In genomic region chr1:153608742-153609584, GRCh38 we compare ENCODE assay signal across 1 cellular context.
TF ChIP-seq lines count a peak whose summit lies in the region.

No MANE protein-coding gene starts in this region.

TF ChIP-seq in HepG2, 621 proteins besides CTCF, POLR2A, EP300 and RAD21 (continued from another document and continues in another):
- TF ChIP-seq BRF2 (CRISPR knock-in tag; IDR thresholded peaks at IDR 0.05) (no peak), EHMT2 (IDR thresholded peaks at IDR 0.05; ENCODE audit: borderline replicate concordance, low read depth, low read length) (no peak), ZSCAN30 (CRISPR knock-in tag; IDR thresholded peaks at IDR 0.05) (no peak), ZNF788 (CRISPR knock-in tag; IDR thresholded peaks at IDR 0.05; ENCODE audit: borderline replicate concordance) (peak; percentile 40; the same call in 1 of the 2 replicates), GFI1 (CRISPR knock-in tag; IDR thresholded peaks at IDR 0.05; ENCODE audit: borderline replicate concordance) (peak; percentile 62; the same call in 1 of the 2 replicates), ZNF687 (CRISPR knock-in tag; IDR thresholded peaks at IDR 0.05) (peak; percentile 92), ZNF782 (CRISPR knock-in tag; IDR thresholded peaks at IDR 0.05; ENCODE audit: borderline replicate concordance) (peak; percentile 59; the same call in 1 of the 2 replicates), HNRNPL (IDR thresholded peaks at IDR 0.05; ENCODE audit: low read depth, low read length) (peak; percentile 69; the same call in 1 of the 2 replicates), ZNF891 (CRISPR knock-in tag; IDR thresholded peaks at IDR 0.05) (peak; percentile 79), TBX3 (IDR thresholded peaks at IDR 0.05; ENCODE audit: borderline replicate concordance) (0 out of 2 replicates have a peak, but pooled peaks have one; percentile 34), GATAD2A (CRISPR knock-in tag; IDR thresholded peaks at IDR 0.05) (peak; percentile 55), NFRKB (IDR thresholded peaks at IDR 0.05) (peak; percentile 68; the same call in 1 of the 2 replicates), ZIK1 (CRISPR knock-in tag; IDR thresholded peaks at IDR 0.05; ENCODE audit: borderline replicate concordance, low read depth) (peak; percentile 48; the same call in 1 of the 2 replicates), KLF16 (CRISPR knock-in tag; IDR thresholded peaks at IDR 0.05) (peak in 1 of 2 experiments; percentile 41; a peak in 2 of 4 replicates), ZNF253 (CRISPR knock-in tag; IDR thresholded peaks at IDR 0.05; ENCODE audit: borderline replicate concordance) (0 out of 2 replicates have a peak, but pooled peaks have one; percentile 7), PHF21A (CRISPR knock-in tag; IDR thresholded peaks at IDR 0.05) (peak; percentile 94), HOXD1 (CRISPR knock-in tag; IDR thresholded peaks at IDR 0.05) (0 out of 2 replicates have a peak, but pooled peaks have one; percentile 16), ATF1 (CRISPR knock-in tag; IDR thresholded peaks at IDR 0.05) (no peak; the same call in 1 of the 2 replicates), SKIL (CRISPR knock-in tag; IDR thresholded peaks at IDR 0.05; ENCODE audit: borderline replicate concordance) (peak; percentile 49; the same call in 1 of the 2 replicates), MXD4 (CRISPR knock-in tag; IDR thresholded peaks at IDR 0.05) (peak; percentile 71; the same call in 1 of the 2 replicates), MXI1 (IDR thresholded peaks at IDR 0.05; ENCODE audit: borderline replicate concordance, low read depth, low read length) (peak; percentile 28; the same call in 1 of the 3 replicates), ZSCAN20 (CRISPR knock-in tag; IDR thresholded peaks at IDR 0.05; ENCODE audit: borderline replicate concordance) (0 out of 2 replicates have a peak, but pooled peaks have one; percentile 40), ZMYM3 (CRISPR knock-in tag; IDR thresholded peaks at IDR 0.05) (peak; percentile 10; the same call in 1 of the 2 replicates), MXD3 (CRISPR knock-in tag; IDR thresholded peaks at IDR 0.05) (no peak), ZFX (CRISPR knock-in tag; IDR thresholded peaks at IDR 0.05; ENCODE audit: low read depth) (peak; percentile 57), SRY (CRISPR knock-in tag; IDR thresholded peaks at IDR 0.05) (peak; percentile 78), FIP1L1 (IDR thresholded peaks at IDR 0.05; ENCODE audit: borderline replicate concordance, insufficient read depth, low read depth, low read length) (0 out of 2 replicates have a peak, but pooled peaks have one; percentile 27), TERF1 (CRISPR knock-in tag; IDR thresholded peaks at IDR 0.05) (0 out of 2 replicates have a peak, but pooled peaks have one; percentile 31), ZBTB38 (CRISPR knock-in tag; IDR thresholded peaks at IDR 0.05) (peak; percentile 31; the same call in 1 of the 2 replicates), MAZ (IDR thresholded peaks at IDR 0.05; ENCODE audit: borderline replicate concordance, low read depth, low read length) (peak; percentile 48; the same call in 1 of the 2 replicates), MAZ (CRISPR knock-in tag; IDR thresholded peaks at IDR 0.05; ENCODE audit: low read depth) (peak; percentile 64; the same call in 1 of the 2 replicates), BHLHE40 (IDR thresholded peaks at IDR 0.05; ENCODE audit: low read length) (peak; percentile 12; the same call in 1 of the 2 replicates), HDAC2 (CRISPR knock-in tag; IDR thresholded peaks at IDR 0.05) (peak; percentile 28), NR2F2 (IDR thresholded peaks at IDR 0.05; ENCODE audit: borderline replicate concordance, low read depth) (peak; percentile 47; the same call in 1 of the 2 replicates), REPIN1 (CRISPR knock-in tag; IDR thresholded peaks at IDR 0.05; ENCODE audit: borderline replicate concordance, low read depth) (0 out of 2 replicates have a peak, but pooled peaks have one; percentile 17), ZNF557 (CRISPR knock-in tag; IDR thresholded peaks at IDR 0.05) (no peak)
- TF ChIP-seq, protein P1, sequence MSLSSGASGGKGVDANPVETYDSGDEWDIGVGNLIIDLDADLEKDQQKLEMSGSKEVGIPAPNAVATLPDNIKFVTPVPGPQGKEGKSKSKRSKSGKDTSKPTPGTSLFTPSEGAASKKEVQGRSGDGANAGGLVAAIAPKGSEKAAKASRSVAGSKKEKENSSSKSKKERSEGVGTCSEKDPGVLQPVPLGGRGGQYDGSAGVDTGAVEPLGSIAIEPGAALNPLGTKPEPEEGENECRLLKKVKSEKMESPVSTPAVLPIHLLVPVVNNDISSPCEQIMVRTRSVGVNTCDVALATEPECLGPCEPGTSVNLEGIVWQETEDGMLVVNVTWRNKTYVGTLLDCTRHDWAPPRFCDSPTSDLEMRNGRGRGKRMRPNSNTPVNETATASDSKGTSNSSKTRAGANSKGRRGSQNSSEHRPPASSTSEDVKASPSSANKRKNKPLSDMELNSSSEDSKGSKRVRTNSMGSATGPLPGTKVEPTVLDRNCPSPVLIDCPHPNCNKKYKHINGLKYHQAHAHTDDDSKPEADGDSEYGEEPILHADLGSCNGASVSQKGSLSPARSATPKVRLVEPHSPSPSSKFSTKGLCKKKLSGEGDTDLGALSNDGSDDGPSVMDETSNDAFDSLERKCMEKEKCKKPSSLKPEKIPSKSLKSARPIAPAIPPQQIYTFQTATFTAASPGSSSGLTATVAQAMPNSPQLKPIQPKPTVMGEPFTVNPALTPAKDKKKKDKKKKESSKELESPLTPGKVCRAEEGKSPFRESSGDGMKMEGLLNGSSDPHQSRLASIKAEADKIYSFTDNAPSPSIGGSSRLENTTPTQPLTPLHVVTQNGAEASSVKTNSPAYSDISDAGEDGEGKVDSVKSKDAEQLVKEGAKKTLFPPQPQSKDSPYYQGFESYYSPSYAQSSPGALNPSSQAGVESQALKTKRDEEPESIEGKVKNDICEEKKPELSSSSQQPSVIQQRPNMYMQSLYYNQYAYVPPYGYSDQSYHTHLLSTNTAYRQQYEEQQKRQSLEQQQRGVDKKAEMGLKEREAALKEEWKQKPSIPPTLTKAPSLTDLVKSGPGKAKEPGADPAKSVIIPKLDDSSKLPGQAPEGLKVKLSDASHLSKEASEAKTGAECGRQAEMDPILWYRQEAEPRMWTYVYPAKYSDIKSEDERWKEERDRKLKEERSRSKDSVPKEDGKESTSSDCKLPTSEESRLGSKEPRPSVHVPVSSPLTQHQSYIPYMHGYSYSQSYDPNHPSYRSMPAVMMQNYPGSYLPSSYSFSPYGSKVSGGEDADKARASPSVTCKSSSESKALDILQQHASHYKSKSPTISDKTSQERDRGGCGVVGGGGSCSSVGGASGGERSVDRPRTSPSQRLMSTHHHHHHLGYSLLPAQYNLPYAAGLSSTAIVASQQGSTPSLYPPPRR (CRISPR knock-in tag; IDR thresholded peaks at IDR 0.05; ENCODE audit: borderline replicate concordance) = peak; percentile 80
- TF ChIP-seq, protein P2, sequence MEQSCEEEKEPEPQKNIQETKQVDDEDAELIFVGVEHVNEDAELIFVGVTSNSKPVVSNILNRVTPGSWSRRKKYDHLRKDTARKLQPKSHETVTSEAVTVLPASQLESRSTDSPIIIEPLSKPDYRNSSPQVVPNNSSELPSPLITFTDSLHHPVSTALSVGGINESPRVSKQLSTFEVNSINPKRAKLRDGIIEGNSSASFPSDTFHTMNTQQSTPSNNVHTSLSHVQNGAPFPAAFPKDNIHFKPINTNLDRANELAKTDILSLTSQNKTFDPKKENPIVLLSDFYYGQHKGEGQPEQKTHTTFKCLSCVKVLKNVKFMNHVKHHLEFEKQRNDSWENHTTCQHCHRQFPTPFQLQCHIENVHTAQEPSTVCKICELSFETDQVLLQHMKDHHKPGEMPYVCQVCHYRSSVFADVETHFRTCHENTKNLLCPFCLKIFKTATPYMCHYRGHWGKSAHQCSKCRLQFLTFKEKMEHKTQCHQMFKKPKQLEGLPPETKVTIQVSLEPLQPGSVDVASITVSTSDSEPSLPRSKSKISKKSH (CRISPR knock-in tag; IDR thresholded peaks at IDR 0.05; ENCODE audit: borderline replicate concordance) = 0 out of 2 replicates have a peak, but pooled peaks have one; percentile 8
- TF ChIP-seq, protein P3, sequence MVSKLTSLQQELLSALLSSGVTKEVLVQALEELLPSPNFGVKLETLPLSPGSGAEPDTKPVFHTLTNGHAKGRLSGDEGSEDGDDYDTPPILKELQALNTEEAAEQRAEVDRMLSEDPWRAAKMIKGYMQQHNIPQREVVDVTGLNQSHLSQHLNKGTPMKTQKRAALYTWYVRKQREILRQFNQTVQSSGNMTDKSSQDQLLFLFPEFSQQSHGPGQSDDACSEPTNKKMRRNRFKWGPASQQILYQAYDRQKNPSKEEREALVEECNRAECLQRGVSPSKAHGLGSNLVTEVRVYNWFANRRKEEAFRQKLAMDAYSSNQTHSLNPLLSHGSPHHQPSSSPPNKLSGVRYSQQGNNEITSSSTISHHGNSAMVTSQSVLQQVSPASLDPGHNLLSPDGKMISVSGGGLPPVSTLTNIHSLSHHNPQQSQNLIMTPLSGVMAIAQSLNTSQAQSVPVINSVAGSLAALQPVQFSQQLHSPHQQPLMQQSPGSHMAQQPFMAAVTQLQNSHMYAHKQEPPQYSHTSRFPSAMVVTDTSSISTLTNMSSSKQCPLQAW (CRISPR knock-in tag; IDR thresholded peaks at IDR 0.05) = peak; percentile 89
- TF ChIP-seq, protein P4, sequence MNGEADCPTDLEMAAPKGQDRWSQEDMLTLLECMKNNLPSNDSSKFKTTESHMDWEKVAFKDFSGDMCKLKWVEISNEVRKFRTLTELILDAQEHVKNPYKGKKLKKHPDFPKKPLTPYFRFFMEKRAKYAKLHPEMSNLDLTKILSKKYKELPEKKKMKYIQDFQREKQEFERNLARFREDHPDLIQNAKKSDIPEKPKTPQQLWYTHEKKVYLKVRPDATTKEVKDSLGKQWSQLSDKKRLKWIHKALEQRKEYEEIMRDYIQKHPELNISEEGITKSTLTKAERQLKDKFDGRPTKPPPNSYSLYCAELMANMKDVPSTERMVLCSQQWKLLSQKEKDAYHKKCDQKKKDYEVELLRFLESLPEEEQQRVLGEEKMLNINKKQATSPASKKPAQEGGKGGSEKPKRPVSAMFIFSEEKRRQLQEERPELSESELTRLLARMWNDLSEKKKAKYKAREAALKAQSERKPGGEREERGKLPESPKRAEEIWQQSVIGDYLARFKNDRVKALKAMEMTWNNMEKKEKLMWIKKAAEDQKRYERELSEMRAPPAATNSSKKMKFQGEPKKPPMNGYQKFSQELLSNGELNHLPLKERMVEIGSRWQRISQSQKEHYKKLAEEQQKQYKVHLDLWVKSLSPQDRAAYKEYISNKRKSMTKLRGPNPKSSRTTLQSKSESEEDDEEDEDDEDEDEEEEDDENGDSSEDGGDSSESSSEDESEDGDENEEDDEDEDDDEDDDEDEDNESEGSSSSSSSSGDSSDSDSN (CRISPR knock-in tag; IDR thresholded peaks at IDR 0.05) = peak; percentile 61
